ENCODE assay signal across 14 cellular contexts in genomic region chr3:194773216-194773615, GRCh38.
DNase-seq lines count a peak whose midpoint lies in the region; ATAC-seq and TF ChIP-seq lines count a peak whose summit lies in the region.
"Had no signal": no experiment of that assay in that cellular context is flagged by ENCODE, and none has a peak within 500 bp of the region (broad histone marks: within the 10 kb centered on the region; RNA-seq: fewer than 3 reads in every experiment).

No MANE protein-coding gene starts in this region.

- POLR2A ChIA-PET in HEK293T (lab: Yijun Ruan, JAX): no interaction called here

- H3K4me1 ChIP-seq in esophagus squamous epithelium (peaks cover 16 to 62% (median 21%) of the 10 kb centered on the region in 3 donors), mesendoderm (ENCODE audit: control insufficient read depth, low read depth, low read length) (peaks cover 2% of the 10 kb centered on the region)

- no peak overlapping the region for H2BK5ac ChIP-seq in mesendoderm (ENCODE audit: low read length)

- no peaks in the 10 kb centered on the region for H3K36me3 ChIP-seq in MG63
- no peaks in the 10 kb centered on the region for H3K36me3 ChIP-seq in esophagus squamous epithelium
- H3K36me3 ChIP-seq in mesendoderm (ENCODE audit: control insufficient read depth, insufficient read depth, low read length): no peaks in the 10 kb centered on the region
- H3K36me3 ChIP-seq: spleen had no signal

- CTCF ChIA-PET in HEK293T (lab: Yijun Ruan, JAX): no interaction called here

- ATAC-seq in HG03095 (IDR thresholded peaks at IDR 0.05; ENCODE audit: unreplicated experiment) (no peak), GM18502 (IDR thresholded peaks at IDR 0.05; ENCODE audit: poor library complexity, unreplicated experiment) (no peak)
- ATAC-seq: left lobe of liver had no signal

- no peak overlapping the region for H2BK120ac ChIP-seq in mesendoderm (ENCODE audit: low read depth, low read length)

- H3K23ac ChIP-seq in mesendoderm (ENCODE audit: low read length): no peak overlapping the region

- H3K18ac ChIP-seq in mesendoderm (ENCODE audit: low read length): no peak overlapping the region

- 14 to 23% methylated on average over 5 of the region's 5 CpGs for WGBS in esophagus squamous epithelium, 2 donors
- no CpG with 5 or more reads among the region's 5 CpGs for WGBS in mesendoderm (ENCODE audit: extremely low coverage, insufficient coverage, low lambda C conversion rate)

- H4K5ac ChIP-seq in mesendoderm (ENCODE audit: low read length): no peak overlapping the region

- H3K9me3 ChIP-seq in MG63: peaks cover under 1% of the 10 kb centered on the region; the same call in 1 of the 2 replicates
- no peaks in the 10 kb centered on the region for H3K9me3 ChIP-seq in esophagus squamous epithelium
- H3K9me3 ChIP-seq: spleen had no signal

- no peak overlapping the region for H2AK5ac ChIP-seq in mesendoderm (ENCODE audit: low read length)

- TF ChIP-seq POLR2A in esophagus squamous epithelium (IDR thresholded peaks at IDR 0.05): no peak

- H3K4me3 ChIP-seq in MG63 (peak overlapping the region; percentile 17; the same call in 1 of the 2 replicates), esophagus squamous epithelium (no peak overlapping the region), mesendoderm (ENCODE audit: low read length) (no peak overlapping the region)
- H3K4me3 ChIP-seq: spleen had no signal

- H3K4ac ChIP-seq in mesendoderm (ENCODE audit: low read depth, low read length): no peak overlapping the region

- H3K4me2 ChIP-seq in mesendoderm (ENCODE audit: low read length): no peak overlapping the region

- H3K27me3 ChIP-seq in MG63 (no peaks in the 10 kb centered on the region), esophagus squamous epithelium (no peaks in the 10 kb centered on the region), mesendoderm (ENCODE audit: insufficient read depth, low read length, poor library complexity) (no peaks in the 10 kb centered on the region)
- H3K27me3 ChIP-seq: spleen had no signal

- H3K27ac ChIP-seq in esophagus squamous epithelium: peak overlapping the region; percentile 29 to 69 (median 43)
- no peak overlapping the region for H3K27ac ChIP-seq in mesendoderm (ENCODE audit: low read depth, low read length)
- H3K27ac ChIP-seq: spleen had no signal

- H3K79me2 ChIP-seq in mesendoderm (ENCODE audit: control insufficient read depth, insufficient read depth, low read length): no peaks in the 10 kb centered on the region

- no peak overlapping the region for H2BK15ac ChIP-seq in mesendoderm (replicated peaks; ENCODE audit: low read depth)

- H3K79me1 ChIP-seq in mesendoderm (ENCODE audit: low read length): no peaks in the 10 kb centered on the region

- H4K8ac ChIP-seq in mesendoderm (ENCODE audit: low read depth, low read length): no peak overlapping the region

- intact Hi-C loops in esophagus squamous epithelium (cut with DNase I): no loop called here

- H3K9ac ChIP-seq in mesendoderm (ENCODE audit: low read length): no peak overlapping the region

- TF ChIP-seq CTCF in esophagus squamous epithelium (IDR thresholded peaks at IDR 0.05): no peak

- DNase-seq in A172 (ENCODE audit: low spot score) (peak; percentile 75), MG63 (peak; percentile 95), esophagus squamous epithelium (lab: John Stamatoyannopoulos, UW) (no peak), mesendoderm (peak; percentile 13), DMS153 treated with DMSO at 0.1 percent for 48 hours (lab: John Stamatoyannopoulos, UW; ENCODE audit: unreplicated experiment) (no peak), HEK293T (ENCODE audit: extremely low spot score) (no peak)
- DNase-seq: activated CD4-positive, alpha-beta T cell treated with anti-CD3 and anti-CD28 coated beads, Interleukin-2, amount 10 ng/mL, durations not matched to agents 24 days and 14 days; activated T-cell treated with anti-CD3 and anti-CD28 coated beads, Interleukin-2, amount 50 U/mL, for 24 hours; COR-L47; Kasumi-1; spleen had no signal

- H3K56ac ChIP-seq in mesendoderm (ENCODE audit: low read length): no peak overlapping the region

TF ChIP-seq in HEK293T, 16 proteins besides CTCF, POLR2A, EP300 and RAD21:
- TF ChIP-seq L3MBTL2 (conservative IDR thresholded peaks at IDR 0.05) (no peak), BHLHE40 (IDR thresholded peaks at IDR 0.05; ENCODE audit: borderline replicate concordance) (no peak), ELF4 (IDR thresholded peaks at IDR 0.05) (no peak), CTBP1 (IDR thresholded peaks at IDR 0.05; ENCODE audit: borderline replicate concordance) (no peak), FOXA1 (IDR thresholded peaks at IDR 0.05) (no peak), ZNF384 (IDR thresholded peaks at IDR 0.05) (no peak), TARDBP (IDR thresholded peaks at IDR 0.05) (no peak), ARNT (IDR thresholded peaks at IDR 0.05) (no peak), HDGF (IDR thresholded peaks at IDR 0.05; ENCODE audit: borderline replicate concordance) (no peak), LEF1 (IDR thresholded peaks at IDR 0.05; ENCODE audit: borderline replicate concordance) (no peak), NFRKB (IDR thresholded peaks at IDR 0.05) (no peak), FOXK2 (IDR thresholded peaks at IDR 0.05) (no peak)
- TF ChIP-seq, protein P1, sequence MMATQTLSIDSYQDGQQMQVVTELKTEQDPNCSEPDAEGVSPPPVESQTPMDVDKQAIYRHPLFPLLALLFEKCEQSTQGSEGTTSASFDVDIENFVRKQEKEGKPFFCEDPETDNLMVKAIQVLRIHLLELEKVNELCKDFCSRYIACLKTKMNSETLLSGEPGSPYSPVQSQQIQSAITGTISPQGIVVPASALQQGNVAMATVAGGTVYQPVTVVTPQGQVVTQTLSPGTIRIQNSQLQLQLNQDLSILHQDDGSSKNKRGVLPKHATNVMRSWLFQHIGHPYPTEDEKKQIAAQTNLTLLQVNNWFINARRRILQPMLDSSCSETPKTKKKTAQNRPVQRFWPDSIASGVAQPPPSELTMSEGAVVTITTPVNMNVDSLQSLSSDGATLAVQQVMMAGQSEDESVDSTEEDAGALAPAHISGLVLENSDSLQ (IDR thresholded peaks at IDR 0.05): no peak

Comparison
In these comparisons a context has a peak if more than half of its experiments do, and no peak if none do; other contexts are left out.
1. DNase-seq: peak in A172 (single experiment), MG63 (single experiment) and mesendoderm (single experiment); none in esophagus squamous epithelium (single experiment), DMS153 treated with DMSO at 0.1 percent for 48 hours (single experiment) and HEK293T (single experiment).